In genomic region chr9:77392328-77392727, GRCh38 we compare ENCODE assay signal across 13 cellular contexts.
"Had no signal": no experiment of that assay in that cellular context is flagged by ENCODE, and none has a peak within 500 bp of the region (broad histone marks: within the 10 kb centered on the region; RNA-seq: fewer than 3 reads in every experiment).

No MANE protein-coding gene starts in this region.

- H3K4me3 ChIP-seq: dorsolateral prefrontal cortex, left lung, prostate gland, right atrium auricular region had no signal

- H3K4me1 ChIP-seq: left lung, prostate gland, right atrium auricular region had no signal

- ATAC-seq: left lung; naive thymus-derived CD8-positive, alpha-beta T cell; sciatic nerve; stimulated activated naive B cell treated with anti-CD40 and anti-IgM and Interleukin-4, amounts not matched to agents 10 μg/mL and 1 μg/mL and 100 μg/mL, for 72 hours had no signal

- DNase-seq: dorsolateral prefrontal cortex; effector CD4-positive, alpha-beta T cell; left lung; mesenchymal stem cell; naive thymus-derived CD8-positive, alpha-beta T cell; nephron progenitor cell; nucleus accumbens; stimulated activated CD4-positive, alpha-beta T cell treated with anti-CD3 and anti-CD28 coated beads, Interleukin-2, amount 100 ng/mL, for 24 hours; stimulated activated CD4-positive, alpha-beta T cell treated with anti-CD3 and anti-CD28 coated beads, Interleukin-4, amount 100 ng/mL, for 4 hours; stimulated activated naive B cell treated with anti-CD40 and anti-IgM and Interleukin-4, amounts not matched to agents 10 μg/mL and 1 μg/mL and 100 μg/mL, for 72 hours had no signal

- H3K27me3 ChIP-seq: dorsolateral prefrontal cortex, left lung, right atrium auricular region had no signal

- H3K36me3 ChIP-seq: left lung, prostate gland, right atrium auricular region had no signal

- H3K9me3 ChIP-seq: left lung, prostate gland, right atrium auricular region had no signal

- H3K27ac ChIP-seq: dorsolateral prefrontal cortex, left lung, prostate gland, right atrium auricular region had no signal
